Comparison of ENCODE assay signal across 1 cellular context in genomic region chr19:47600246-47601179, GRCh38.
TF ChIP-seq lines count a peak whose summit lies in the region.

No MANE protein-coding gene starts in this region.

TF ChIP-seq in WTC11, 78 proteins besides CTCF, POLR2A, EP300 and RAD21 (continued from another document):
- TF ChIP-seq ZBTB43 (CRISPR knock-in tag; IDR thresholded peaks at IDR 0.05) (no peak; the same call in 1 of the 2 replicates), HMGA2 (CRISPR knock-in tag; IDR thresholded peaks at IDR 0.05) (no peak), ATF3 (CRISPR knock-in tag; conservative IDR thresholded peaks at IDR 0.05) (no peak), ZNF232 (CRISPR knock-in tag; IDR thresholded peaks at IDR 0.05) (0 out of 2 replicates have a peak, but pooled peaks have one; percentile 43), STAT6 (CRISPR knock-in tag; conservative IDR thresholded peaks at IDR 0.05; ENCODE audit: low read depth) (no peak), ATF1 (CRISPR knock-in tag; IDR thresholded peaks at IDR 0.05) (no peak), JAZF1 (CRISPR knock-in tag; IDR thresholded peaks at IDR 0.05) (no peak), OVOL2 (CRISPR knock-in tag; IDR thresholded peaks at IDR 0.05; ENCODE audit: borderline replicate concordance) (no peak), ETV6 (CRISPR knock-in tag; IDR thresholded peaks at IDR 0.05) (no peak), ARID4B (CRISPR knock-in tag; IDR thresholded peaks at IDR 0.05; ENCODE audit: borderline replicate concordance) (peak; percentile 49; the same call in 1 of the 2 replicates), E2F1 (CRISPR knock-in tag; IDR thresholded peaks at IDR 0.05) (peak; percentile 74), ZSCAN18 (CRISPR knock-in tag; IDR thresholded peaks at IDR 0.05) (no peak), ZNF317 (CRISPR knock-in tag; IDR thresholded peaks at IDR 0.05; ENCODE audit: borderline replicate concordance, low read depth) (no peak), ZNF416 (CRISPR knock-in tag; IDR thresholded peaks at IDR 0.05) (no peak), NR2C2 (CRISPR knock-in tag; IDR thresholded peaks at IDR 0.05) (no peak), GRHL2 (CRISPR knock-in tag; IDR thresholded peaks at IDR 0.05; ENCODE audit: insufficient replicate concordance, severe bottlenecking) (no peak), CBFB (CRISPR knock-in tag; IDR thresholded peaks at IDR 0.05; ENCODE audit: low read depth) (no peak), TCF7 (CRISPR knock-in tag; IDR thresholded peaks at IDR 0.05; ENCODE audit: low read depth) (no peak), GTF2I (CRISPR knock-in tag; conservative IDR thresholded peaks at IDR 0.05) (no peak), PRRX2 (CRISPR knock-in tag; IDR thresholded peaks at IDR 0.05) (no peak), ZNF671 (CRISPR knock-in tag; IDR thresholded peaks at IDR 0.05) (no peak), SMAD4 (CRISPR knock-in tag; IDR thresholded peaks at IDR 0.05) (no peak), KAT7 (CRISPR knock-in tag; IDR thresholded peaks at IDR 0.05; ENCODE audit: borderline replicate concordance) (no peak), ZNF263 (CRISPR knock-in tag; IDR thresholded peaks at IDR 0.05; ENCODE audit: low read depth) (no peak), TEAD4 (CRISPR knock-in tag; IDR thresholded peaks at IDR 0.05) (no peak), NR1H2 (CRISPR knock-in tag; IDR thresholded peaks at IDR 0.05) (no peak), ZNF138 (CRISPR knock-in tag; conservative IDR thresholded peaks at IDR 0.05) (no peak), PRDM15 (CRISPR knock-in tag; IDR thresholded peaks at IDR 0.05) (no peak), RELA (CRISPR knock-in tag; IDR thresholded peaks at IDR 0.05; ENCODE audit: borderline replicate concordance) (no peak), NFYB (CRISPR knock-in tag; conservative IDR thresholded peaks at IDR 0.05; ENCODE audit: low read depth) (peak; percentile 41), ZNF512 (CRISPR knock-in tag; IDR thresholded peaks at IDR 0.05; ENCODE audit: borderline replicate concordance) (no peak), FOXK1 (CRISPR knock-in tag; IDR thresholded peaks at IDR 0.05) (peak; percentile 70), ZNF121 (CRISPR knock-in tag; IDR thresholded peaks at IDR 0.05) (no peak; the same call in 1 of the 2 replicates), CREB1 (CRISPR knock-in tag; IDR thresholded peaks at IDR 0.05) (no peak)
